Comparison of ENCODE assay signal across 1 cellular context in genomic region chr10:43436291-43437140, GRCh38.
TF ChIP-seq lines count a peak whose summit lies in the region.

Gene ZNF487, plus strand, starts transcription at chr10:43437111. Its CDS starts 38,703 bp downstream, at chr10:43475814.

TF ChIP-seq in GM12878, 131 proteins besides CTCF, POLR2A, EP300 and RAD21 (continued from another document):
- no peak for TF ChIP-seq REST (IDR thresholded peaks at IDR 0.05; ENCODE audit: low read depth, low read length)
- no peak for TF ChIP-seq BMI1 (IDR thresholded peaks at IDR 0.05; ENCODE audit: borderline replicate concordance)
- TF ChIP-seq SREBF1 (IDR thresholded peaks at IDR 0.05; ENCODE audit: low read length), result no peak
